In genomic region chr4:131098976-131099375, GRCh38 we compare ENCODE assay signal across 17 cellular contexts.
DNase-seq lines count a peak whose midpoint lies in the region; ATAC-seq and TF ChIP-seq lines count a peak whose summit lies in the region.
"Had no signal": no experiment of that assay in that cellular context is flagged by ENCODE, and none has a peak within 500 bp of the region (broad histone marks: within the 10 kb centered on the region; RNA-seq: fewer than 3 reads in every experiment).

No MANE protein-coding gene starts in this region.

- no peaks in the 10 kb centered on the region for H3K79me1 ChIP-seq in trophoblast cell (ENCODE audit: low read length)

- DNase-seq in body of pancreas = peak; percentile 82 to 95 (median 90)
- no peak for DNase-seq in foreskin keratinocyte
- no peak for DNase-seq in trophoblast cell
- no peak for DNase-seq in aorta
- DNase-seq in NCI-H1694 (lab: John Stamatoyannopoulos, UW) = no peak
- no peak for DNase-seq in hepatocyte (ENCODE audit: low spot score)
- DNase-seq: ACHN; BE2C; C1 segment of cervical spinal cord; CD4-positive, CD25-positive, alpha-beta regulatory T cell; CD8-positive, alpha-beta memory T cell; COR-L47; DMS 273 treated with DMSO at 0.1 percent for 48 hours; GOT3; H9 had no signal

- no peak for TF ChIP-seq POLR2A in body of pancreas (IDR thresholded peaks at IDR 0.05)

- H4K12ac ChIP-seq in trophoblast cell (ENCODE audit: low read depth, low read length) = no peak overlapping the region

- no peak overlapping the region for H3K4ac ChIP-seq in trophoblast cell (ENCODE audit: low read depth, low read length)

- H3K4me1 ChIP-seq in body of pancreas (peaks cover 9% of the 10 kb centered on the region), foreskin keratinocyte (no peaks in the 10 kb centered on the region), trophoblast cell (ENCODE audit: control insufficient read depth in 1 of 2, insufficient read depth in 2 of 2, low read length in 2 of 2) (no peaks in the 10 kb centered on the region), aorta (ENCODE audit: control insufficient read depth in 1 of 2, insufficient read depth in 2 of 2, low read length in 2 of 2) (no peaks in the 10 kb centered on the region), hepatocyte (ENCODE audit: insufficient read depth) (no peaks in the 10 kb centered on the region)
- H3K4me1 ChIP-seq: BE2C had no signal

- H3K36me3 ChIP-seq in body of pancreas (replicated peaks in 1 of 2; ENCODE audit: insufficient read depth in 1 of 2, low read depth in 2 of 2) (no peaks in the 10 kb centered on the region), trophoblast cell (ENCODE audit: control insufficient read depth in 1 of 2, insufficient read depth in 2 of 2, low read length in 2 of 2) (no peaks in the 10 kb centered on the region), aorta (ENCODE audit: control insufficient read depth in 1 of 2, insufficient read depth in 2 of 2, low read length in 1 of 2) (no peaks in the 10 kb centered on the region), hepatocyte (replicated peaks; ENCODE audit: insufficient read depth, low read depth) (no peaks in the 10 kb centered on the region)
- H3K36me3 ChIP-seq: BE2C had no signal

- no peak overlapping the region for H4K8ac ChIP-seq in trophoblast cell (ENCODE audit: low read depth, low read length)

- ATAC-seq in body of pancreas (peak; percentile 98), foreskin keratinocyte (peak; percentile 32), aorta (ENCODE audit: low FRiP score) (peak; percentile 46), HG03342 (IDR thresholded peaks at IDR 0.05; ENCODE audit: unreplicated experiment) (no peak)
- ATAC-seq: HepG2 had no signal

- H2BK120ac ChIP-seq in trophoblast cell (ENCODE audit: insufficient read depth, low read length, poor library complexity) = no peak overlapping the region

- no peak overlapping the region for H3K23ac ChIP-seq in trophoblast cell (ENCODE audit: low read length)

- no peaks in the 10 kb centered on the region for H3K9me3 ChIP-seq in body of pancreas
- peaks cover 8% of the 10 kb centered on the region for H3K9me3 ChIP-seq in trophoblast cell (ENCODE audit: insufficient read depth, low read depth, low read length)
- H3K9me3 ChIP-seq in aorta (ENCODE audit: control insufficient read depth, low read length) = peaks cover 2% of the 10 kb centered on the region
- no peaks in the 10 kb centered on the region for H3K9me3 ChIP-seq in hepatocyte (ENCODE audit: low read depth)
- H3K9me3 ChIP-seq: BE2C had no signal

- H3K27me3 ChIP-seq in body of pancreas = no peaks in the 10 kb centered on the region
- H3K27me3 ChIP-seq in foreskin keratinocyte = no peaks in the 10 kb centered on the region
- H3K27me3 ChIP-seq in trophoblast cell (ENCODE audit: insufficient read depth, low read length) = no peaks in the 10 kb centered on the region
- H3K27me3 ChIP-seq in aorta (ENCODE audit: control insufficient read depth in 1 of 2, insufficient read depth in 2 of 2, low read length in 1 of 2) = no peaks in the 10 kb centered on the region
- H3K27me3 ChIP-seq in hepatocyte = no peaks in the 10 kb centered on the region
- H3K27me3 ChIP-seq: BE2C had no signal

- no peaks in the 10 kb centered on the region for H4K20me1 ChIP-seq in hepatocyte (ENCODE audit: insufficient read depth, poor library complexity, severe bottlenecking)

- no peak overlapping the region for H2BK5ac ChIP-seq in trophoblast cell (ENCODE audit: low read depth, low read length, poor library complexity)

- no peak overlapping the region for H2BK12ac ChIP-seq in trophoblast cell (ENCODE audit: low read length)

- H3K79me2 ChIP-seq in trophoblast cell (ENCODE audit: control insufficient read depth, insufficient read depth, low read length, poor library complexity) = no peaks in the 10 kb centered on the region
- no peaks in the 10 kb centered on the region for H3K79me2 ChIP-seq in hepatocyte

- H3K4me2 ChIP-seq in trophoblast cell (ENCODE audit: low read length) (no peak overlapping the region), hepatocyte (no peak overlapping the region)

- WGBS in body of pancreas, 2 donors = 27 to 35% methylated on average over 4 to 5 of the region's 5 CpGs
- WGBS in trophoblast cell (ENCODE audit: extremely low coverage, insufficient coverage, insufficient read length) = no CpG with 5 or more reads among the region's 5 CpGs
- WGBS in aorta, 2 donors = 54 to 62% methylated on average over 5 of the region's 5 CpGs
- 89% methylated on average over 5 of the region's 5 CpGs for WGBS in hepatocyte (ENCODE audit: low lambda C conversion rate, missing lambda C conversion rate)

- no peak overlapping the region for H3K18ac ChIP-seq in trophoblast cell (ENCODE audit: low read length)

- no peak overlapping the region for H3K14ac ChIP-seq in trophoblast cell (ENCODE audit: low read length)

- intact Hi-C loops in body of pancreas (cut with DNase I) (no loop called here), aorta (cut with DNase I) (no loop called here)

- H4K91ac ChIP-seq in trophoblast cell (ENCODE audit: low read depth, low read length) = no peak overlapping the region

- H3K9me2 ChIP-seq in hepatocyte (replicated peaks; ENCODE audit: insufficient read depth) = no peaks in the 10 kb centered on the region

- peak in 1 of 7 experiments; percentile 2 for TF ChIP-seq CTCF in body of pancreas (IDR thresholded peaks at IDR 0.05)
- TF ChIP-seq CTCF in foreskin keratinocyte (conservative IDR thresholded peaks at IDR 0.05) = no peak
- no peak for TF ChIP-seq CTCF in hepatocyte (IDR thresholded peaks at IDR 0.05; ENCODE audit: poor library complexity)

- H3K9ac ChIP-seq in trophoblast cell (ENCODE audit: low read length) = no peak overlapping the region

- H3K4me3 ChIP-seq in body of pancreas (no peak overlapping the region), trophoblast cell (ENCODE audit: low read depth, low read length) (peak overlapping the region; percentile 30), aorta (ENCODE audit: low read length in 2 of 2) (no peak overlapping the region), hepatocyte (no peak overlapping the region)

- H3K27ac ChIP-seq in body of pancreas = peak overlapping the region in 1 of 4 donors; percentile 4
- no peak overlapping the region for H3K27ac ChIP-seq in foreskin keratinocyte
- H3K27ac ChIP-seq in trophoblast cell (ENCODE audit: low read depth, low read length) = no peak overlapping the region
- H3K27ac ChIP-seq in aorta (ENCODE audit: low read depth in 1 of 2, low read length in 2 of 2) = no peak overlapping the region
- H3K27ac ChIP-seq in hepatocyte = no peak overlapping the region

- H2AFZ ChIP-seq in trophoblast cell (ENCODE audit: insufficient read depth, low read length, poor library complexity) (no peak overlapping the region), hepatocyte (no peak overlapping the region)

- no peak overlapping the region for H2AK5ac ChIP-seq in trophoblast cell (ENCODE audit: low read length)

Comparison
In these comparisons a context has a peak if more than half of its experiments do, and no peak if none do; other contexts are left out.
1. DNase-seq: peak in body of pancreas (4 of 4); none in foreskin keratinocyte (0 of 2), trophoblast cell (0 of 2), aorta (0 of 2), NCI-H1694 (single experiment) and hepatocyte (single experiment).